In genomic region chr12:57276935-57277563, GRCh38 we compare ENCODE assay signal across 8 cellular contexts. TPM values are rescaled to one million over a fixed set of nuclear protein-coding genes. Genes with fewer than 3 reads are reported as not detected.
DNase-seq lines count a peak whose midpoint lies in the region; ATAC-seq and TF ChIP-seq lines count a peak whose summit lies in the region.

No MANE protein-coding gene starts in this region.

- WGBS in spleen, 5 donors: 79 to 87% (median 83%) methylated on average over 4 of the region's 4 CpGs

- H3K4me3 ChIP-seq in fibroblast of the aortic adventitia (ENCODE audit: low read depth, low read length) (no peak overlapping the region), spleen (no peak overlapping the region)

- ATAC-seq in HG02981 (IDR thresholded peaks at IDR 0.05; ENCODE audit: unreplicated experiment) (no peak), GM21619 (IDR thresholded peaks at IDR 0.05; ENCODE audit: unreplicated experiment) (no peak)

- H3K36me3 ChIP-seq in spleen: peaks cover 0 to 100% (median 60%) of the 10 kb centered on the region in 6 donors

- H3K27me3 ChIP-seq in spleen (replicated peaks in 1 of 7): no peaks in the 10 kb centered on the region

- H3K4me1 ChIP-seq in spleen: peaks cover 0 to 37% (median 23%) of the 10 kb centered on the region in 6 donors

- intact Hi-C loops in spleen (cut with DNase I; ENCODE audit: low total_unique reads): no loop called here

- no peaks in the 10 kb centered on the region for H3K9me3 ChIP-seq in spleen

- no peak overlapping the region for H3K27ac ChIP-seq in spleen

- DNase-seq in A172 (ENCODE audit: low spot score) (peak; percentile 25), GM03348 (ENCODE audit: low spot score) (peak; percentile 49), RPMI8226 (peak; percentile 16), fibroblast of the aortic adventitia (ENCODE audit: low read depth) (peak; percentile 40), spleen (no peak), NCI-H2227 (lab: John Stamatoyannopoulos, UW; ENCODE audit: unreplicated experiment) (no peak)

- TF ChIP-seq POLR2A in spleen (IDR thresholded peaks at IDR 0.05): no peak

- peak; percentile 56 for TF ChIP-seq CTCF in fibroblast of the aortic adventitia (IDR thresholded peaks at IDR 0.05; ENCODE audit: insufficient read depth, low read length)
- peak in 2 of 11 experiments; percentile 12 to 25 for TF ChIP-seq CTCF in spleen (IDR thresholded peaks at IDR 0.05 in 8 of 11, conservative IDR thresholded peaks at IDR 0.05 in 3 of 11)

RNA-seq across cellular contexts. Expression of gene STAC3, which starts 26.1 kb away (rescaled TPM):
- 0.59 and 0.89 TPM in 2 replicates for total RNA-seq in A172 (2014; rRNA removed; shearing (Covaris generic))
- total RNA-seq in fibroblast of the aortic adventitia (ENCODE audit: low replicate concordance) (0.90 and 3.8 TPM in 2 replicates), spleen (1 to 10 TPM; 3.4 to 9.8 (median 5.6) TPM)
- polyA plus RNA-seq in spleen: 10 to 100 TPM; 10.1 to 16.4 (median 10.4) TPM

RNA-seq across cellular contexts. Expression of gene SHMT2, which starts 47.5 kb away (rescaled TPM):
- 208 and 223 TPM in 2 replicates for total RNA-seq in A172 (2014; rRNA removed; shearing (Covaris generic))
- total RNA-seq in fibroblast of the aortic adventitia (ENCODE audit: low replicate concordance) (233 and 303 TPM in 2 replicates), spleen (10 to 100 TPM; 52.2 to 86.6 (median 63.8) TPM)
- 10 to 100 TPM; 47.3 to 72.7 (median 57.8) TPM for polyA plus RNA-seq in spleen

Comparison
In these comparisons a context has a peak if more than half of its experiments do, and no peak if none do; other contexts are left out.
1. DNase-seq: peak in A172 (single experiment), GM03348 (single experiment), RPMI8226 (single experiment) and fibroblast of the aortic adventitia (single experiment); none in spleen (single experiment) and NCI-H2227 (single experiment).